Comparison of ENCODE assay signal across 27 cellular contexts in genomic region chr7:20513341-20513740, GRCh38.
DNase-seq lines count a peak whose midpoint lies in the region; ATAC-seq, FAIRE-seq and TF ChIP-seq lines count a peak whose summit lies in the region.
"Had no signal": no experiment of that assay in that cellular context is flagged by ENCODE, and none has a peak within 500 bp of the region (broad histone marks: within the 10 kb centered on the region; RNA-seq: fewer than 3 reads in every experiment).

No MANE protein-coding gene starts in this region.

- H3K9ac ChIP-seq in DND-41 (ENCODE audit: low read depth, low read length) (no peak overlapping the region), kidney (ENCODE audit: low read length in 2 of 2) (no peak overlapping the region)
- H3K9ac ChIP-seq: BLaER1 treated with 17β-estradiol and CSF1 and Interleukin-3, amounts not matched to agents 10 nM and 100 nM; KMS-11 had no signal

- H3K27ac Mint-ChIP-seq in brain, result peak overlapping the region in 4 of 5 experiments; percentile 17 to 48 (median 30)
- H3K27ac Mint-ChIP-seq: CD4-positive, alpha-beta memory T cell; GM23338; T-cell had no signal

- H3K9me3 ChIP-seq in DND-41 (ENCODE audit: insufficient read depth, low read length, severe bottlenecking) (no peaks in the 10 kb centered on the region), SJCRH30 (replicated peaks) (no peaks in the 10 kb centered on the region), kidney (ENCODE audit: control insufficient read depth in 1 of 2, low read length in 2 of 2) (no peaks in the 10 kb centered on the region)
- H3K9me3 ChIP-seq: BLaER1 treated with 17β-estradiol and CSF1 and Interleukin-3, amounts not matched to agents 10 nM and 100 nM; Caco-2; HAP-1 had no signal

- no peak overlapping the region for H2AFZ ChIP-seq in DND-41 (ENCODE audit: low read depth, low read length)
- H2AFZ ChIP-seq: GM23338 had no signal

- intact Hi-C loops in kidney (cut with DNase I), result no loop called here

- H3K9me3 Mint-ChIP-seq in brain, result peaks cover 0 to 8% (median 0%) of the 10 kb centered on the region in 5 experiments
- H3K9me3 Mint-ChIP-seq: GM23338 had no signal

- H3K27me3 ChIP-seq in DND-41 (ENCODE audit: insufficient read depth, low read length, poor library complexity) (no peaks in the 10 kb centered on the region), SJCRH30 (no peaks in the 10 kb centered on the region)
- H3K27me3 ChIP-seq: BLaER1 treated with 17β-estradiol and CSF1 and Interleukin-3, amounts not matched to agents 10 nM and 100 nM had no signal

- H4K20me1 ChIP-seq in DND-41 (ENCODE audit: insufficient read depth, low read length), result no peaks in the 10 kb centered on the region
- H4K20me1 ChIP-seq: BLaER1 treated with 17β-estradiol and CSF1 and Interleukin-3, amounts not matched to agents 10 nM and 100 nM had no signal

- ATAC-seq in DND-41 (ENCODE audit: insufficient read depth, low read depth), result peak; percentile 27; the same call in 1 of the 3 replicates
- ATAC-seq in HG02678 (IDR thresholded peaks at IDR 0.05; ENCODE audit: unreplicated experiment), result no peak
- ATAC-seq in HG02981 (IDR thresholded peaks at IDR 0.05; ENCODE audit: unreplicated experiment), result no peak
- ATAC-seq: GM23338, Panc1, T-cell had no signal

- H3K27me3 Mint-ChIP-seq in brain, result peaks cover 3% of the 10 kb centered on the region
- H3K27me3 Mint-ChIP-seq: CD4-positive, alpha-beta memory T cell; T-cell had no signal

- peaks cover 43% of the 10 kb centered on the region for H3K4me1 Mint-ChIP-seq in brain
- H3K4me1 Mint-ChIP-seq: CD4-positive, alpha-beta memory T cell; T-cell had no signal

- H3K36me3 ChIP-seq in DND-41 (ENCODE audit: insufficient read depth, low read length) (no peaks in the 10 kb centered on the region), SJCRH30 (no peaks in the 10 kb centered on the region), kidney (ENCODE audit: control insufficient read depth in 1 of 2, insufficient read depth in 2 of 2, low read length in 2 of 2) (no peaks in the 10 kb centered on the region)
- H3K36me3 ChIP-seq: BLaER1 treated with 17β-estradiol and CSF1 and Interleukin-3, amounts not matched to agents 10 nM and 100 nM; HAP-1 had no signal

- TF ChIP-seq CTCF in DND-41 (IDR thresholded peaks at IDR 0.05; ENCODE audit: borderline replicate concordance, extremely low read depth, low read length, poor library complexity, severe bottlenecking) (no peak), brain (conservative IDR thresholded peaks at IDR 0.05) (no peak), kidney (IDR thresholded peaks at IDR 0.05; ENCODE audit: borderline replicate concordance, extremely low read depth, insufficient read depth) (no peak)

- DNase-seq in NCI-H1092 treated with DMSO at 0.1 percent for 48 hours (lab: John Stamatoyannopoulos, UW), result peak; percentile 4
- no peak for DNase-seq in NCI-H1092 (lab: John Stamatoyannopoulos, UW)
- DNase-seq in DND-41, result no peak
- DNase-seq in SJCRH30, result peak in 1 of 2 experiments; percentile 70
- DNase-seq in kidney, result no peak
- DNase-seq: ACHN; Caco-2; CD4-positive, alpha-beta memory T cell; DMS 273 treated with DMSO at 0.1 percent for 48 hours; MV-4-11; NCI-H1436; NCI-H2029 treated with DMSO at 0.1 percent for 48 hours; NCI-H2227 treated with DMSO at 0.1 percent for 48 hours; NCI-H510A treated with DMSO at 0.1 percent for 48 hours; T-cell had no signal

- H3K4me3 Mint-ChIP-seq in brain, result peak overlapping the region in 1 of 5 experiments; percentile 25
- H3K4me3 Mint-ChIP-seq: CD4-positive, alpha-beta memory T cell; GM23338; T-cell had no signal

- FAIRE-seq in kidney (lab: Jason Lieb, UNC), result no peak
- FAIRE-seq: GM12892, GM18507, HTR-8/SVneo had no signal

- no peak overlapping the region for H3K4me2 ChIP-seq in DND-41 (ENCODE audit: insufficient read depth, low read length)
- H3K4me2 ChIP-seq: BLaER1 treated with 17β-estradiol and CSF1 and Interleukin-3, amounts not matched to agents 10 nM and 100 nM; GM23338; KMS-11 had no signal

- no peaks in the 10 kb centered on the region for H3K79me2 ChIP-seq in DND-41 (ENCODE audit: insufficient read depth, low read length)

- no peaks in the 10 kb centered on the region for H3K4me1 ChIP-seq in DND-41 (ENCODE audit: insufficient read depth, low read length)
- H3K4me1 ChIP-seq in SJCRH30, result peaks cover 41% of the 10 kb centered on the region
- H3K4me1 ChIP-seq in kidney (ENCODE audit: control insufficient read depth in 1 of 2, insufficient read depth in 1 of 2, low read depth in 1 of 2, low read length in 2 of 2), result no peaks in the 10 kb centered on the region
- H3K4me1 ChIP-seq: Caco-2, HAP-1 had no signal

- no peak overlapping the region for H3K27ac ChIP-seq in DND-41 (ENCODE audit: low read length)
- peak overlapping the region; percentile 97 for H3K27ac ChIP-seq in SJCRH30
- H3K27ac ChIP-seq in kidney (ENCODE audit: low read depth in 2 of 2, low read length in 2 of 2), result no peak overlapping the region
- H3K27ac ChIP-seq: 22Rv1; BLaER1 treated with 17β-estradiol and CSF1 and Interleukin-3, amounts not matched to agents 10 nM and 100 nM; KMS-11 had no signal

- no peak overlapping the region for H3K4me3 ChIP-seq in DND-41 (ENCODE audit: low read depth in 1 of 2, low read length in 2 of 2)
- H3K4me3 ChIP-seq in SJCRH30, result no peak overlapping the region
- H3K4me3 ChIP-seq in kidney (ENCODE audit: low read length in 2 of 2), result no peak overlapping the region
- H3K4me3 ChIP-seq: BLaER1 treated with 17β-estradiol and CSF1 and Interleukin-3, amounts not matched to agents 10 nM and 100 nM; GM23338; HAP-1 had no signal

- H3K36me3 Mint-ChIP-seq in brain, result no peaks in the 10 kb centered on the region
- H3K36me3 Mint-ChIP-seq: CD4-positive, alpha-beta memory T cell; T-cell had no signal
